Comparison of ENCODE assay signal across 19 cellular contexts in the genomic region with DNA sequence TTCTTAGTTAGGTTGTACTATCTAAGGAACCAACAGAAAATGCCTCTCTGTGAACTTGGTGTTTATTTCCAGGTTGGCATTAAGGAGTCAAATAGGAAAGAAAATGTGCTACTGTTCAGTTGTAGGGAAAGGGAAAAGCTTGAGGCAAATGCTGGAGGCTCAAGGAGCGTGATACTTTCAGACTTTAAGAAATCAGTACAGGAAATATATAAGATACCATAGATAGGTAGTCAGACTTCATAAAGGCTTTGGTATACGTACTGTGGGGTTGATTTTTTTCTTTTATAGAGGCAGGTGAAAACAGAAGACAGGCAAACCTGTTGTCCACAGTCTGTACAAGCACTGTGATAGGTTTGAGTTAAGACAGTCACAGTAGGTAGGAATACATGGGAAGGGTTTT. TPM values are rescaled to one million over a fixed set of nuclear protein-coding genes. Genes with fewer than 3 reads are reported as not detected.
A peak's percentile ranks its signal among the peaks of the same experiment; 100 is the strongest.
DNase-seq lines count a peak whose midpoint lies in the region; FAIRE-seq and TF ChIP-seq lines count a peak whose summit lies in the region.
"Had no signal": no experiment of that assay in that cellular context is flagged by ENCODE, and none has a peak within 500 bp of the region (broad histone marks: within the 10 kb centered on the region; RNA-seq: fewer than 3 reads in every experiment).

No MANE protein-coding gene starts in this region.

- no peak overlapping the region for H3K4me2 ChIP-seq in astrocyte (ENCODE audit: low read length)

- H3K9me3 ChIP-seq in astrocyte (ENCODE audit: insufficient read depth, low read depth, low read length): no peaks in the 10 kb centered on the region
- H3K9me3 ChIP-seq: gastroesophageal sphincter, vagina had no signal

- TF ChIP-seq CTCF in astrocyte (IDR thresholded peaks at IDR 0.05; ENCODE audit: insufficient read depth, low read depth, low read length): no peak

- H3K36me3 ChIP-seq in ACC112 (ENCODE audit: insufficient read depth, low read length) (no peaks in the 10 kb centered on the region; the same call in 1 of the 2 replicates), astrocyte (ENCODE audit: insufficient read depth, low read length) (peaks cover 27% of the 10 kb centered on the region)

- H3K4me3 ChIP-seq in ACC112 (ENCODE audit: low read depth, low read length): 0 out of 2 replicates have a peak overlapping the region, but pooled peaks have one; percentile 21
- H3K4me3 ChIP-seq in astrocyte (ENCODE audit: insufficient read depth, low read depth, low read length): no peak overlapping the region
- H3K4me3 ChIP-seq: gastroesophageal sphincter, vagina had no signal

- DNase-seq in ELR (ENCODE audit: low read depth) (peak; percentile 58), astrocyte (ENCODE audit: low read depth) (peak; percentile 32), kidney tubule cell (ENCODE audit: low spot score) (peak; percentile 20), cortex of kidney (lab: John Stamatoyannopoulos, UW) (no peak), amygdala (lab: John Stamatoyannopoulos, UW) (no peak), NCI-H510A (lab: John Stamatoyannopoulos, UW) (no peak)
- DNase-seq in activated CD4-positive, CD25-positive, alpha-beta regulatory T cell treated with anti-CD3 and anti-CD28 coated beads, Interleukin-2, amount 50 U/mL, for 72 hours: no peak
- DNase-seq: activated CD8-positive, alpha-beta memory T cell treated with anti-CD3 and anti-CD28 coated beads, Interleukin-2, amount 50 U/mL, for 4 hours; activated naive CD8-positive, alpha-beta T cell treated with anti-CD3 and anti-CD28 coated beads, Interleukin-2, amount 10 ng/mL, durations not matched to agents 7 days and 5 days; central memory CD4-positive, alpha-beta T cell; H7; Kasumi-1; NCI-H1436 treated with DMSO at 0.1 percent for 48 hours; T-helper 2 cell had no signal

- no peaks in the 10 kb centered on the region for H3K27me3 ChIP-seq in ACC112 (ENCODE audit: insufficient read depth, low read length)
- H3K27me3 ChIP-seq in astrocyte (ENCODE audit: insufficient read depth, low read length): no peaks in the 10 kb centered on the region
- H3K27me3 ChIP-seq: gastroesophageal sphincter, vagina had no signal

- peak overlapping the region; percentile 8 for H3K27ac Mint-ChIP-seq in astrocyte (ENCODE audit: unreplicated experiment)
- H3K27ac Mint-ChIP-seq: natural killer cell treated with Interleukin-12 subunit alpha and Interleukin-12 subunit beta and Interleukin-15 and Interleukin-18, amount 100 ng/mL, for 72 hours had no signal

- H3K4me1 ChIP-seq in ACC112 (ENCODE audit: control insufficient read depth, insufficient read depth, low read length, unreplicated experiment) (peaks cover 6% of the 10 kb centered on the region), astrocyte (ENCODE audit: insufficient read depth, low read length) (no peaks in the 10 kb centered on the region)

- H3K36me3 Mint-ChIP-seq in astrocyte (ENCODE audit: low read depth, unreplicated experiment): peaks cover 22% of the 10 kb centered on the region

- peaks cover 81% of the 10 kb centered on the region for H4K20me1 ChIP-seq in astrocyte (ENCODE audit: insufficient read depth, low read length)

- no peak overlapping the region for H2AFZ ChIP-seq in ACC112 (ENCODE audit: low read length, unreplicated experiment)
- H2AFZ ChIP-seq in astrocyte (ENCODE audit: low read depth, low read length): no peak overlapping the region

- no peak overlapping the region for H3K9ac ChIP-seq in astrocyte (ENCODE audit: low read length)

- H3K27ac ChIP-seq in ACC112 (ENCODE audit: low read depth, low read length) (no peak overlapping the region), astrocyte (ENCODE audit: low read depth, low read length) (no peak overlapping the region)
- H3K27ac ChIP-seq: gastroesophageal sphincter, vagina had no signal

- H3K79me2 ChIP-seq in ACC112 (ENCODE audit: control insufficient read depth, insufficient read depth, low read length, unreplicated experiment) (peaks cover 29% of the 10 kb centered on the region), astrocyte (ENCODE audit: insufficient read depth, low read length) (peaks cover 86% of the 10 kb centered on the region)

- no peak overlapping the region for H3K4me3 Mint-ChIP-seq in astrocyte (ENCODE audit: unreplicated experiment)
- H3K4me3 Mint-ChIP-seq: activated naive CD8-positive, alpha-beta T cell treated with anti-CD3 and anti-CD28 coated beads, Interleukin-2, amount 10 ng/mL, durations not matched to agents 7 days and 5 days; natural killer cell treated with Interleukin-12 subunit alpha and Interleukin-12 subunit beta and Interleukin-15 and Interleukin-18, amount 100 ng/mL, for 72 hours had no signal

- no peaks in the 10 kb centered on the region for H3K27me3 Mint-ChIP-seq in astrocyte (ENCODE audit: low read depth, unreplicated experiment)
- H3K27me3 Mint-ChIP-seq: activated naive CD8-positive, alpha-beta T cell treated with anti-CD3 and anti-CD28 coated beads, Interleukin-2, amount 10 ng/mL, durations not matched to agents 7 days and 5 days; natural killer cell treated with Interleukin-12 subunit alpha and Interleukin-12 subunit beta and Interleukin-15 and Interleukin-18, amount 100 ng/mL, for 72 hours had no signal

- H3K4me1 Mint-ChIP-seq in astrocyte (ENCODE audit: low read depth, unreplicated experiment): peaks cover 13% of the 10 kb centered on the region

- FAIRE-seq in astrocyte (lab: Jason Lieb, UNC): no peak
- FAIRE-seq: D721Med had no signal

- H3K9me3 Mint-ChIP-seq in astrocyte (ENCODE audit: unreplicated experiment): no peaks in the 10 kb centered on the region
- H3K9me3 Mint-ChIP-seq: activated naive CD8-positive, alpha-beta T cell treated with anti-CD3 and anti-CD28 coated beads, Interleukin-2, amount 10 ng/mL, durations not matched to agents 7 days and 5 days; natural killer cell treated with Interleukin-12 subunit alpha and Interleukin-12 subunit beta and Interleukin-15 and Interleukin-18, amount 100 ng/mL, for 72 hours had no signal

RNA-seq across cellular contexts. Expression of gene EP300, which starts 30.8 kb away (rescaled TPM):
- 54.4 and 64.7 TPM in 2 replicates for total RNA-seq in astrocyte

Comparison
In these comparisons a context has a peak if more than half of its experiments do, and no peak if none do; other contexts are left out.
1. DNase-seq: peak in ELR (single experiment), astrocyte (single experiment) and kidney tubule cell (single experiment); none in cortex of kidney (single experiment), activated CD4-positive, CD25-positive, alpha-beta regulatory T cell treated with anti-CD3 and anti-CD28 coated beads, Interleukin-2, amount 50 U/mL, for 72 hours (single experiment), amygdala (0 of 56) and NCI-H510A (single experiment).